Comparison of ENCODE assay signal across 2 cellular contexts in the genomic region with DNA sequence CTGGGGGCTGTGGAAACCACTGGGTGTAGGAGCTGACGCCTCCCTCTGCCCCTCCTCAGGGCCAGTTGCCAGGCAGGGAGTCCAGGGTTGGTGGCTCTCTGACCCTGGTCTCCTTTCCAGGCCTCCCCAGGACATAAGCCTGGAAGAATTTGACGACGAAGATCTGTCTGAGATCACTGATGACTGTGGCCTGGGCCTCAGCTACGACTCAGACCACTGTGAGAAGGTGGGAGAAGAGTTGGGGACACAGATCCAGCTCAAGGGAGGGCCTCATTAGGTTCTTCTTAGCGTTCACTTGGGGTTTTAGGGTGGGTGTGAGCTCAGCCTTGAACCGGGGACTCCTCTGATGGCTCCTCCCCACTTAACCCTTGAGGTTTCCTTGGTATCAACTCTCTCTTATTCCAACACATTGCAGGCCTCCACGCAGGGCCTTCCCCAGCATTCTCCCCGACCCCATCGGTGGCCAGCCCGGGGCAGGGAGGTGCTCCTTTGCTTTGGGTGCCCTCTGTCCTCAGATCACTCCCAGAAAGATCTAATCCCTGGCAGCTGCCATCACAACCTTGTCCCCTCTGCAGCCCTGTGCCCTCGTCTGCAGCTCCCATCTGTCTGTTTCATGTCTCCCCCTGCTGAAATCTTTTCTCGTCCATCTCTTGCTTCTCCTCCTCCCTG.
TF ChIP-seq lines count a peak whose summit lies in the region.

No MANE protein-coding gene starts in this region.

TF ChIP-seq in A549, 52 proteins besides CTCF, POLR2A, EP300 and RAD21:
- TF ChIP-seq PHF8 (IDR thresholded peaks at IDR 0.05; ENCODE audit: borderline replicate concordance, low read depth), result no peak
- no peak for TF ChIP-seq HOXB13 (CRISPR knock-in tag; IDR thresholded peaks at IDR 0.05; ENCODE audit: low read depth)
- TF ChIP-seq BHLHE40 (IDR thresholded peaks at IDR 0.05; ENCODE audit: low read depth, low read length), result no peak
- TF ChIP-seq NPAS2 (CRISPR knock-in tag; IDR thresholded peaks at IDR 0.05; ENCODE audit: borderline replicate concordance), result no peak
- TF ChIP-seq CBX2 (IDR thresholded peaks at IDR 0.05; ENCODE audit: borderline replicate concordance, low read depth), result no peak
- no peak for TF ChIP-seq SREBF2 (IDR thresholded peaks at IDR 0.05)
- no peak for TF ChIP-seq CHD2 (IDR thresholded peaks at IDR 0.05; ENCODE audit: low read length, partially characterized antibody)
- no peak for TF ChIP-seq BCL3 (IDR thresholded peaks at IDR 0.05)
- no peak for TF ChIP-seq TFCP2L1 (CRISPR knock-in tag; IDR thresholded peaks at IDR 0.05)
- no peak for TF ChIP-seq PBX3 (IDR thresholded peaks at IDR 0.05)
- no peak for TF ChIP-seq ZSCAN20 (CRISPR knock-in tag; IDR thresholded peaks at IDR 0.05)
- TF ChIP-seq POLR2AphosphoS2 (conservative IDR thresholded peaks at IDR 0.05; ENCODE audit: low read length), result no peak
- TF ChIP-seq RARB (CRISPR knock-in tag; IDR thresholded peaks at IDR 0.05), result no peak
- no peak for TF ChIP-seq KDM5A (IDR thresholded peaks at IDR 0.05)
- no peak for TF ChIP-seq FOXS1 (CRISPR knock-in tag; IDR thresholded peaks at IDR 0.05)
- TF ChIP-seq, protein P1, sequence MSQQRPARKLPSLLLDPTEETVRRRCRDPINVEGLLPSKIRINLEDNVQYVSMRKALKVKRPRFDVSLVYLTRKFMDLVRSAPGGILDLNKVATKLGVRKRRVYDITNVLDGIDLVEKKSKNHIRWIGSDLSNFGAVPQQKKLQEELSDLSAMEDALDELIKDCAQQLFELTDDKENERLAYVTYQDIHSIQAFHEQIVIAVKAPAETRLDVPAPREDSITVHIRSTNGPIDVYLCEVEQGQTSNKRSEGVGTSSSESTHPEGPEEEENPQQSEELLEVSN (IDR thresholded peaks at IDR 0.05; ENCODE audit: borderline replicate concordance, low read depth), result no peak
- no peak for TF ChIP-seq ZNF302 (CRISPR knock-in tag; IDR thresholded peaks at IDR 0.05)
- TF ChIP-seq, protein P2, sequence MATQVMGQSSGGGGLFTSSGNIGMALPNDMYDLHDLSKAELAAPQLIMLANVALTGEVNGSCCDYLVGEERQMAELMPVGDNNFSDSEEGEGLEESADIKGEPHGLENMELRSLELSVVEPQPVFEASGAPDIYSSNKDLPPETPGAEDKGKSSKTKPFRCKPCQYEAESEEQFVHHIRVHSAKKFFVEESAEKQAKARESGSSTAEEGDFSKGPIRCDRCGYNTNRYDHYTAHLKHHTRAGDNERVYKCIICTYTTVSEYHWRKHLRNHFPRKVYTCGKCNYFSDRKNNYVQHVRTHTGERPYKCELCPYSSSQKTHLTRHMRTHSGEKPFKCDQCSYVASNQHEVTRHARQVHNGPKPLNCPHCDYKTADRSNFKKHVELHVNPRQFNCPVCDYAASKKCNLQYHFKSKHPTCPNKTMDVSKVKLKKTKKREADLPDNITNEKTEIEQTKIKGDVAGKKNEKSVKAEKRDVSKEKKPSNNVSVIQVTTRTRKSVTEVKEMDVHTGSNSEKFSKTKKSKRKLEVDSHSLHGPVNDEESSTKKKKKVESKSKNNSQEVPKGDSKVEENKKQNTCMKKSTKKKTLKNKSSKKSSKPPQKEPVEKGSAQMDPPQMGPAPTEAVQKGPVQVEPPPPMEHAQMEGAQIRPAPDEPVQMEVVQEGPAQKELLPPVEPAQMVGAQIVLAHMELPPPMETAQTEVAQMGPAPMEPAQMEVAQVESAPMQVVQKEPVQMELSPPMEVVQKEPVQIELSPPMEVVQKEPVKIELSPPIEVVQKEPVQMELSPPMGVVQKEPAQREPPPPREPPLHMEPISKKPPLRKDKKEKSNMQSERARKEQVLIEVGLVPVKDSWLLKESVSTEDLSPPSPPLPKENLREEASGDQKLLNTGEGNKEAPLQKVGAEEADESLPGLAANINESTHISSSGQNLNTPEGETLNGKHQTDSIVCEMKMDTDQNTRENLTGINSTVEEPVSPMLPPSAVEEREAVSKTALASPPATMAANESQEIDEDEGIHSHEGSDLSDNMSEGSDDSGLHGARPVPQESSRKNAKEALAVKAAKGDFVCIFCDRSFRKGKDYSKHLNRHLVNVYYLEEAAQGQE (IDR thresholded peaks at IDR 0.05), result no peak

TF ChIP-seq in WTC11, 78 proteins besides CTCF, POLR2A, EP300 and RAD21:
- TF ChIP-seq ESRRA (CRISPR knock-in tag; IDR thresholded peaks at IDR 0.05; ENCODE audit: borderline replicate concordance) (no peak), ZNF425 (CRISPR knock-in tag; conservative IDR thresholded peaks at IDR 0.05) (no peak), ZNF512 (CRISPR knock-in tag; IDR thresholded peaks at IDR 0.05; ENCODE audit: borderline replicate concordance) (no peak), NFYB (CRISPR knock-in tag; conservative IDR thresholded peaks at IDR 0.05; ENCODE audit: low read depth) (no peak), AFF4 (CRISPR knock-in tag; IDR thresholded peaks at IDR 0.05; ENCODE audit: borderline replicate concordance) (no peak), FOXJ3 (CRISPR knock-in tag; IDR thresholded peaks at IDR 0.05; ENCODE audit: borderline replicate concordance) (no peak), ZNF396 (CRISPR knock-in tag; IDR thresholded peaks at IDR 0.05; ENCODE audit: borderline replicate concordance) (no peak), FOXP1 (CRISPR knock-in tag; IDR thresholded peaks at IDR 0.05; ENCODE audit: borderline replicate concordance) (no peak), USF1 (CRISPR knock-in tag; IDR thresholded peaks at IDR 0.05) (no peak), MYBL2 (CRISPR knock-in tag; IDR thresholded peaks at IDR 0.05) (no peak)
- TF ChIP-seq, protein P3, sequence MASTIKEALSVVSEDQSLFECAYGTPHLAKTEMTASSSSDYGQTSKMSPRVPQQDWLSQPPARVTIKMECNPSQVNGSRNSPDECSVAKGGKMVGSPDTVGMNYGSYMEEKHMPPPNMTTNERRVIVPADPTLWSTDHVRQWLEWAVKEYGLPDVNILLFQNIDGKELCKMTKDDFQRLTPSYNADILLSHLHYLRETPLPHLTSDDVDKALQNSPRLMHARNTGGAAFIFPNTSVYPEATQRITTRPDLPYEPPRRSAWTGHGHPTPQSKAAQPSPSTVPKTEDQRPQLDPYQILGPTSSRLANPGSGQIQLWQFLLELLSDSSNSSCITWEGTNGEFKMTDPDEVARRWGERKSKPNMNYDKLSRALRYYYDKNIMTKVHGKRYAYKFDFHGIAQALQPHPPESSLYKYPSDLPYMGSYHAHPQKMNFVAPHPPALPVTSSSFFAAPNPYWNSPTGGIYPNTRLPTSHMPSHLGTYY (CRISPR knock-in tag; IDR thresholded peaks at IDR 0.05), result no peak
- TF ChIP-seq, protein P4, sequence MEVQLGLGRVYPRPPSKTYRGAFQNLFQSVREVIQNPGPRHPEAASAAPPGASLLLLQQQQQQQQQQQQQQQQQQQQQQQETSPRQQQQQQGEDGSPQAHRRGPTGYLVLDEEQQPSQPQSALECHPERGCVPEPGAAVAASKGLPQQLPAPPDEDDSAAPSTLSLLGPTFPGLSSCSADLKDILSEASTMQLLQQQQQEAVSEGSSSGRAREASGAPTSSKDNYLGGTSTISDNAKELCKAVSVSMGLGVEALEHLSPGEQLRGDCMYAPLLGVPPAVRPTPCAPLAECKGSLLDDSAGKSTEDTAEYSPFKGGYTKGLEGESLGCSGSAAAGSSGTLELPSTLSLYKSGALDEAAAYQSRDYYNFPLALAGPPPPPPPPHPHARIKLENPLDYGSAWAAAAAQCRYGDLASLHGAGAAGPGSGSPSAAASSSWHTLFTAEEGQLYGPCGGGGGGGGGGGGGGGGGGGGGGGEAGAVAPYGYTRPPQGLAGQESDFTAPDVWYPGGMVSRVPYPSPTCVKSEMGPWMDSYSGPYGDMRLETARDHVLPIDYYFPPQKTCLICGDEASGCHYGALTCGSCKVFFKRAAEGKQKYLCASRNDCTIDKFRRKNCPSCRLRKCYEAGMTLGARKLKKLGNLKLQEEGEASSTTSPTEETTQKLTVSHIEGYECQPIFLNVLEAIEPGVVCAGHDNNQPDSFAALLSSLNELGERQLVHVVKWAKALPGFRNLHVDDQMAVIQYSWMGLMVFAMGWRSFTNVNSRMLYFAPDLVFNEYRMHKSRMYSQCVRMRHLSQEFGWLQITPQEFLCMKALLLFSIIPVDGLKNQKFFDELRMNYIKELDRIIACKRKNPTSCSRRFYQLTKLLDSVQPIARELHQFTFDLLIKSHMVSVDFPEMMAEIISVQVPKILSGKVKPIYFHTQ (CRISPR knock-in tag; IDR thresholded peaks at IDR 0.05), result no peak
